ENCODE assay signal across 11 cellular contexts in the genomic region with DNA sequence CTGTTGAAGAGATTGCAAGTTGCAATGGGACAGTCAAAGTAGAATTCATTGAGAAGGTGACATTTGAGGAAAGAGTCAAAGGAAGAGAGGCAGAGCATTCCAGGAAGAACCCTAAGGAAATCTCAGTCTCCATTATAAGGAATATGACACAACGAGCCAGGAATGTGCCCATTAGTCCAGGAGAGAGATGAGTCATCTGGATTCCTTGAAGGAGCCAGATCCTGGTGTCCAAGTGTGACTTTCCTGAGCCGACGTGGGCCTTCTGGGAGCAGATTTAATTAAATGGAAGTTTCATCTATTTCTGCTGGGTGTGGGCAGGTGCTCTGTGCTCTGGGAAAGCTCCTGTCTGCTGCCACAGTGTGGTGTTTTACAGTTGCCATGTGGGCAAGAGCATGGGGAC.
A peak's percentile ranks its signal among the peaks of the same experiment; 100 is the strongest.
DNase-seq lines count a peak whose midpoint lies in the region; ATAC-seq and TF ChIP-seq lines count a peak whose summit lies in the region.
"Had no signal": no experiment of that assay in that cellular context is flagged by ENCODE, and none has a peak within 500 bp of the region (broad histone marks: within the 10 kb centered on the region; RNA-seq: fewer than 3 reads in every experiment).

No MANE protein-coding gene starts in this region.

- H3K4me3 ChIP-seq in psoas muscle = no peak overlapping the region
- H3K4me3 ChIP-seq: testis had no signal

- peaks cover 4% of the 10 kb centered on the region for H3K9me3 ChIP-seq in psoas muscle
- H3K9me3 ChIP-seq: testis had no signal

- TF ChIP-seq CTCF in RWPE1 (conservative IDR thresholded peaks at IDR 0.05; ENCODE audit: low read depth) (no peak), psoas muscle (IDR thresholded peaks at IDR 0.05) (no peak)

- ATAC-seq in psoas muscle (peak; percentile 94 to 99 (median 97)), HG03159 (IDR thresholded peaks at IDR 0.05; ENCODE audit: unreplicated experiment) (no peak)

- H3K27ac ChIP-seq in RWPE1 (peak overlapping the region; percentile 77), psoas muscle (peak overlapping the region; percentile 54)
- H3K27ac ChIP-seq: testis had no signal

- DNase-seq in ELF-1 (ENCODE audit: low read depth, low spot score) (peak; percentile 66), RWPE1 (ENCODE audit: low spot score) (peak; percentile 93), fibroblast of gingiva (ENCODE audit: low read depth) (peak; percentile 78), psoas muscle (no peak), KBM-7 (no peak), NCI-H2227 (lab: John Stamatoyannopoulos, UW; ENCODE audit: unreplicated experiment) (no peak)
- no peak for DNase-seq in activated CD4-positive, alpha-beta T cell treated with anti-CD3 and anti-CD28 coated beads for 48 hours
- DNase-seq: hippocampal formation, Karpas-422, testis had no signal

- intact Hi-C loops in psoas muscle (cut with DNase I) = loop anchor here in 1 of 2 donors (5.0 kb wide), 1 partner anchor 35 kb away; no protein-coding TSS in a partner anchor

- in situ Hi-C loops in KBM-7 (cut with MboI; ENCODE audit: low pct_unique_long_range_greater_than_20kb, low sequenced_read_pairs) = no loop called here

- H3K36me3 ChIP-seq in psoas muscle (ENCODE audit: insufficient read depth in 1 of 2, low read depth in 1 of 2) = peaks cover 0 to 9% of the 10 kb centered on the region in 2 donors

- H3K27me3 ChIP-seq in psoas muscle (ENCODE audit: insufficient read depth in 3 of 3, low read length in 2 of 3) = no peaks in the 10 kb centered on the region
- H3K27me3 ChIP-seq: testis had no signal

- POLR2A ChIA-PET in RWPE1 (lab: Yijun Ruan, JAX; ENCODE audit: low non-redundant PET) = no interaction called here

- WGBS in psoas muscle, 3 donors = 6 to 10% (median 10%) methylated on average over 3 of the region's 3 CpGs

- CTCF ChIA-PET in RWPE1 (lab: Yijun Ruan, JAX) = interaction anchor here (0.7 kb wide), 1 partner anchor 33 kb away, joined by 3 read pairs; no protein-coding TSS in a partner anchor

- H3K4me1 ChIP-seq in psoas muscle = peaks cover 20% of the 10 kb centered on the region
- H3K4me1 ChIP-seq: testis had no signal

Comparison
In these comparisons a context has a peak if more than half of its experiments do, and no peak if none do; other contexts are left out.
1. DNase-seq: peak in ELF-1 (single experiment), RWPE1 (single experiment) and fibroblast of gingiva (single experiment); none in psoas muscle (0 of 2), KBM-7 (single experiment), activated CD4-positive, alpha-beta T cell treated with anti-CD3 and anti-CD28 coated beads for 48 hours (single experiment) and NCI-H2227 (single experiment).